Comparison of ENCODE assay signal across 8 cellular contexts in the genomic region with DNA sequence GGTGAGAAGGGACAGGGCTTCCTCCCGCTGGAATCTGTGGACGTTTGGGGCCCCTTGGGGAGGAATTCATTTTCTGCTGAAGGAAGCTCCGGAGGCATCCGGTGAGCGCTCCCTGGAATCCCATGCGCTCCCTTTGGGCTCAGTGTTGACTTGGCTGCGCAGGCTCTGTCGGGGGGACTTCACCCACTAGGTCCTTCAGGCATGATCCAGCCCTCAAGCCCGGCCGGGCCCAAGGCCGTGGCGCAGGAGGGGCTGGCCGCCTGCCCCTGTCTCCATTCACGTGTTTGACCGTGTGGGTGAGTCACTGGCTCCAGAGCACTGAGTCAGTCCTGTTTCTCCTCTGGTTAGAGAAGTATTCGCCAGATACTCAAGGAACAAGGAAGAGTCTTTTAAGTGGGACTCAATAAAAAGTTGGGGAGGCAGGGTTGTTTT. TPM values are rescaled to one million over a fixed set of nuclear protein-coding genes. Genes with fewer than 3 reads are reported as not detected.
A peak's percentile ranks its signal among the peaks of the same experiment; 100 is the strongest.
DNase-seq lines count a peak whose midpoint lies in the region; ATAC-seq lines count a peak whose summit lies in the region.

No MANE protein-coding gene starts in this region.

- DNase-seq in activated T-cell treated with anti-CD3 and anti-CD28 coated beads, Interleukin-2, amount 50 U/mL, for 24 hours: no peak
- DNase-seq in activated T-cell treated with anti-CD3 and anti-CD28 coated beads for 4 hours: no peak
- DNase-seq in activated naive CD8-positive, alpha-beta T cell treated with anti-CD3 and anti-CD28 coated beads, Interleukin-2, amount 50 U/mL, for 24 hours: peak; percentile 22
- peak; percentile 83 for DNase-seq in Right ventricle myocardium inferior (ENCODE audit: missing footprints)
- DNase-seq in occipital lobe (lab: John Stamatoyannopoulos, UW): peak; percentile 73
- DNase-seq in NCI-H748 (lab: John Stamatoyannopoulos, UW; ENCODE audit: unreplicated experiment): no peak
- no peak for DNase-seq in AML-193 (lab: John Stamatoyannopoulos, UW)

- intact Hi-C loops in Right ventricle myocardium inferior (cut with DNase I): loop anchor here (5.0 kb wide), 2 partner anchors 67 to 127 kb away; a partner anchor contains a TSS

- H3K4me3 Mint-ChIP-seq in activated T-cell treated with anti-CD3 and anti-CD28 coated beads, Interleukin-2, amount 50 U/mL, for 24 hours: peak overlapping the region; percentile 70
- H3K4me3 Mint-ChIP-seq in activated naive CD8-positive, alpha-beta T cell treated with anti-CD3 and anti-CD28 coated beads, Interleukin-2, amount 50 U/mL, for 24 hours: peak overlapping the region; percentile 69

- H3K27me3 Mint-ChIP-seq in activated T-cell treated with anti-CD3 and anti-CD28 coated beads, Interleukin-2, amount 50 U/mL, for 24 hours: peaks cover 47% of the 10 kb centered on the region
- peaks cover 50% of the 10 kb centered on the region for H3K27me3 Mint-ChIP-seq in activated naive CD8-positive, alpha-beta T cell treated with anti-CD3 and anti-CD28 coated beads, Interleukin-2, amount 50 U/mL, for 24 hours

- no peak for ATAC-seq in activated naive CD8-positive, alpha-beta T cell treated with anti-CD3 and anti-CD28 coated beads, Interleukin-2, amount 50 U/mL, for 24 hours
- ATAC-seq in Right ventricle myocardium inferior (peak; percentile 77), GM21367 (IDR thresholded peaks at IDR 0.05; ENCODE audit: unreplicated experiment) (no peak)

- H3K27ac Mint-ChIP-seq in activated T-cell treated with anti-CD3 and anti-CD28 coated beads, Interleukin-2, amount 50 U/mL, for 24 hours: peak overlapping the region; percentile 18
- peak overlapping the region; percentile 60 for H3K27ac Mint-ChIP-seq in activated naive CD8-positive, alpha-beta T cell treated with anti-CD3 and anti-CD28 coated beads, Interleukin-2, amount 50 U/mL, for 24 hours

- peaks cover 41% of the 10 kb centered on the region for H3K4me1 Mint-ChIP-seq in activated T-cell treated with anti-CD3 and anti-CD28 coated beads, Interleukin-2, amount 50 U/mL, for 24 hours (ENCODE audit: low read depth)
- peaks cover 58% of the 10 kb centered on the region for H3K4me1 Mint-ChIP-seq in activated naive CD8-positive, alpha-beta T cell treated with anti-CD3 and anti-CD28 coated beads, Interleukin-2, amount 50 U/mL, for 24 hours

- peaks cover 14% of the 10 kb centered on the region for H3K36me3 Mint-ChIP-seq in activated T-cell treated with anti-CD3 and anti-CD28 coated beads, Interleukin-2, amount 50 U/mL, for 24 hours (ENCODE audit: low read depth)
- H3K36me3 Mint-ChIP-seq in activated naive CD8-positive, alpha-beta T cell treated with anti-CD3 and anti-CD28 coated beads, Interleukin-2, amount 50 U/mL, for 24 hours (ENCODE audit: low read depth): peaks cover 12% of the 10 kb centered on the region

- no peaks in the 10 kb centered on the region for H3K9me3 Mint-ChIP-seq in activated T-cell treated with anti-CD3 and anti-CD28 coated beads, Interleukin-2, amount 50 U/mL, for 24 hours
- no peaks in the 10 kb centered on the region for H3K9me3 Mint-ChIP-seq in activated naive CD8-positive, alpha-beta T cell treated with anti-CD3 and anti-CD28 coated beads, Interleukin-2, amount 50 U/mL, for 24 hours

RNA-seq across cellular contexts. Expression of a gene that starts 1.4 kb away (rescaled TPM):
- 166 TPM for total RNA-seq in Right ventricle myocardium inferior
- total RNA-seq in occipital lobe: 81.3 TPM

Comparison
In these comparisons a context has a peak if more than half of its experiments do, and no peak if none do; other contexts are left out.
1. DNase-seq: peak in activated naive CD8-positive, alpha-beta T cell treated with anti-CD3 and anti-CD28 coated beads, Interleukin-2, amount 50 U/mL, for 24 hours (single experiment), Right ventricle myocardium inferior (single experiment) and occipital lobe (single experiment); none in activated T-cell treated with anti-CD3 and anti-CD28 coated beads, Interleukin-2, amount 50 U/mL, for 24 hours (single experiment), activated T-cell treated with anti-CD3 and anti-CD28 coated beads for 4 hours (single experiment), NCI-H748 (single experiment) and AML-193 (0 of 2).